Comparison of ENCODE assay signal across 9 cellular contexts in the genomic region with DNA sequence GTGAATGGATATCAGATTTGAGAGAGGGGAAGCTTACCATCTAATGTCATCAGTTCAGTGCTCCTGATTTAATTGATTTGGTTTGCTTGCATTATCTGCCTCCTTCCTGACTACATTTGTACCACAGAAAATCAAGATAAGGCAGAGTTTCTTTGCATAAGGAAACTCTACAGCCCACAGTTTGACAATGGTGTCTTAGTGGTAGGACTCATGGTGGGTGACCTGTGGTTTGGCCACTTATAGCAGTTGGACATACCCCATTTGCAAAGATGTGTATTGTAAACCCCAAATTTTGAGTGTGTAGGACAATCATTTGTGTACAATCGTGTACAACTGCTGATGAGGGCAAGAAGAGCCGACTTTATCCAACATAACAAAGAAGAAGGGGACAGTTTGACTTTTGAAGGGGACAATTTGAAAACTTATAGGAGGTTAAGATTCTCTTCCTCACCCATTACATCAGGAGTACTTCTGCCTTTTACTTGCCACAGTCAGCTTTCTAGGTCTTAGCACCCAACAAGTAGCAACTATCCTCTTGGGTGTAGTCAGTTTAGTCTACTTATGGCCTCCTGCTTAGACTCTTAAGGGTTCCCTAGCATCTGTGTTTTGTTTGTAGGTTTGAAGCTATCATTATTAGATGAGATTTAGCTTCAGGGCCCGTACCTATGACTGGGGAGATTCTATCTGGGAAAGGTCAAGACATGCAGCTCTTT. TPM values are rescaled to one million over a fixed set of nuclear protein-coding genes. Genes with fewer than 3 reads are reported as not detected.
DNase-seq lines count a peak whose midpoint lies in the region; ATAC-seq and TF ChIP-seq lines count a peak whose summit lies in the region.
"Had no signal": no experiment of that assay in that cellular context is flagged by ENCODE, and none has a peak within 500 bp of the region (broad histone marks: within the 10 kb centered on the region; RNA-seq: fewer than 3 reads in every experiment).

No MANE protein-coding gene starts in this region.

- no peak for TF ChIP-seq CTCF in colonic mucosa (IDR thresholded peaks at IDR 0.05)

- H3K27ac ChIP-seq in colonic mucosa: peak overlapping the region; percentile 13
- H3K27ac ChIP-seq: VCaP had no signal

- H3K4me3 ChIP-seq in colonic mucosa: no peak overlapping the region

- H3K9ac ChIP-seq in colonic mucosa (ENCODE audit: low read depth in 2 of 2, low read length in 2 of 2): peak overlapping the region in 1 of 2 donors; percentile 4

- DNase-seq in CD1c-positive myeloid dendritic cell (ENCODE audit: extremely low spot score): peak; percentile 30
- DNase-seq in MV-4-11 (lab: John Stamatoyannopoulos, UW): peak; percentile 55
- no peak for DNase-seq in colonic mucosa
- peak; percentile 11 for DNase-seq in pons (ENCODE audit: low spot score)
- no peak for DNase-seq in HCEC 1CT
- no peak for DNase-seq in NCI-H2107 treated with DMSO at 0.1 percent for 48 hours (lab: John Stamatoyannopoulos, UW; ENCODE audit: unreplicated experiment)
- no peak for DNase-seq in HPDE6-E6E7 (ENCODE audit: extremely low spot score)

- no peaks in the 10 kb centered on the region for H3K36me3 ChIP-seq in colonic mucosa

- intact Hi-C loops in colonic mucosa (cut with DNase I): no loop called here

- H3K4me1 ChIP-seq in colonic mucosa: no peaks in the 10 kb centered on the region

- no peak for ATAC-seq in GM21619 (IDR thresholded peaks at IDR 0.05; ENCODE audit: unreplicated experiment)

- no peaks in the 10 kb centered on the region for H3K9me3 ChIP-seq in colonic mucosa

- no peaks in the 10 kb centered on the region for H3K27me3 ChIP-seq in colonic mucosa

RNA-seq across cellular contexts. Expression of a gene that starts 6.2 kb away (rescaled TPM):
- total RNA-seq in colonic mucosa: 10 to 100 TPM; 32.4 to 53.5 TPM

Comparison
In these comparisons a context has a peak if more than half of its experiments do, and no peak if none do; other contexts are left out.
1. DNase-seq: peak in CD1c-positive myeloid dendritic cell (single experiment), MV-4-11 (single experiment) and pons (single experiment); none in colonic mucosa (single experiment), HCEC 1CT (single experiment), NCI-H2107 treated with DMSO at 0.1 percent for 48 hours (single experiment) and HPDE6-E6E7 (single experiment).